21 cellular contexts compared by ENCODE assay signal in the genomic region with DNA sequence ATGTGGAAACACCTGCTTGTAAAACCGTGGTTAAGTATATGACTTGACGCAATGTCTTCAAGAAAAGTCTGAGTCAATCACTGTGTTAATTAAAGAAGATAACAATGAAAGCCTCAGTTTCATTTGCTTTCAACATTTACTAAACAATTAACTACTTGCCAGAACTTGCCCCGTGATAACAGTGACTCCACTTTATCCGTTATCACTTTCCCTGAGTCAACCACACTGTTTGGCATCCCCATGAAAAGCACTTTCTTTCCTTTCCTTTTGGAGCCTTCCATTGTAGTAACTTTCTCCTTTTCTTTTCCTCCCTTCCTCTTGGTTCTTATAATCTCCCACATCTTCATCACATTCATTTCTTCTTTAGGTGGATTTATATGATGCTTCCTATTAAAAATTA.
"Had no signal": no experiment of that assay in that cellular context is flagged by ENCODE, and none has a peak within 500 bp of the region (broad histone marks: within the 10 kb centered on the region; RNA-seq: fewer than 3 reads in every experiment).

No MANE protein-coding gene starts in this region.

- H3K4me3 Mint-ChIP-seq: activated CD4-positive, alpha-beta memory T cell treated with anti-CD3 and anti-CD28 coated beads for 36 hours; activated naive CD4-positive, alpha-beta T cell treated with anti-CD3 and anti-CD28 coated beads for 36 hours; activated naive CD8-positive, alpha-beta T cell treated with anti-CD3 and anti-CD28 coated beads, Interleukin-2, amount 10 ng/mL, durations not matched to agents 7 days and 5 days; activated T-cell treated with anti-CD3 and anti-CD28 coated beads, Interleukin-2, amount 50 U/mL, for 72 hours; immature natural killer cell; mesothelial cell of epicardium; naive thymus-derived CD8-positive, alpha-beta T cell; stimulated activated memory B cell treated with anti-CD40 and anti-IgM and Interleukin-4, amounts not matched to agents 10 μg/mL and 1 μg/mL and 100 μg/mL, for 72 hours had no signal

- H3K9me3 Mint-ChIP-seq: activated naive CD4-positive, alpha-beta T cell treated with anti-CD3 and anti-CD28 coated beads for 36 hours; activated naive CD8-positive, alpha-beta T cell treated with anti-CD3 and anti-CD28 coated beads, Interleukin-2, amount 10 ng/mL, durations not matched to agents 7 days and 5 days; mesothelial cell of epicardium; stimulated activated memory B cell treated with anti-CD40 and anti-IgM and Interleukin-4, amounts not matched to agents 10 μg/mL and 1 μg/mL and 100 μg/mL, for 72 hours had no signal

- H3K4me3 ChIP-seq: coronary artery, lung, sigmoid colon, smooth muscle cell, stomach, vagina had no signal

- H3K36me3 ChIP-seq: sigmoid colon, stomach, vagina had no signal

- H3K36me3 Mint-ChIP-seq: activated CD4-positive, alpha-beta memory T cell treated with anti-CD3 and anti-CD28 coated beads for 36 hours; activated naive CD8-positive, alpha-beta T cell treated with anti-CD3 and anti-CD28 coated beads, Interleukin-2, amount 10 ng/mL, durations not matched to agents 7 days and 5 days; immature natural killer cell; mesothelial cell of epicardium; naive thymus-derived CD8-positive, alpha-beta T cell; stimulated activated memory B cell treated with anti-CD40 and anti-IgM and Interleukin-4, amounts not matched to agents 10 μg/mL and 1 μg/mL and 100 μg/mL, for 72 hours had no signal

- H3K27ac Mint-ChIP-seq: activated CD4-positive, alpha-beta memory T cell treated with anti-CD3 and anti-CD28 coated beads for 36 hours; activated naive CD4-positive, alpha-beta T cell treated with anti-CD3 and anti-CD28 coated beads for 36 hours; activated naive CD8-positive, alpha-beta T cell treated with anti-CD3 and anti-CD28 coated beads, Interleukin-2, amount 10 ng/mL, durations not matched to agents 7 days and 5 days; activated T-cell treated with anti-CD3 and anti-CD28 coated beads, Interleukin-2, amount 50 U/mL, for 72 hours; immature natural killer cell; mesothelial cell of epicardium; naive thymus-derived CD8-positive, alpha-beta T cell; stimulated activated memory B cell treated with anti-CD40 and anti-IgM and Interleukin-4, amounts not matched to agents 10 μg/mL and 1 μg/mL and 100 μg/mL, for 72 hours had no signal

- H3K27me3 ChIP-seq: sigmoid colon, stomach, vagina had no signal

- H3K27me3 Mint-ChIP-seq: activated CD4-positive, alpha-beta memory T cell treated with anti-CD3 and anti-CD28 coated beads for 36 hours; activated naive CD8-positive, alpha-beta T cell treated with anti-CD3 and anti-CD28 coated beads, Interleukin-2, amount 10 ng/mL, durations not matched to agents 7 days and 5 days; stimulated activated memory B cell treated with anti-CD40 and anti-IgM and Interleukin-4, amounts not matched to agents 10 μg/mL and 1 μg/mL and 100 μg/mL, for 72 hours had no signal

- H3K4me1 Mint-ChIP-seq: activated naive CD8-positive, alpha-beta T cell treated with anti-CD3 and anti-CD28 coated beads, Interleukin-2, amount 10 ng/mL, durations not matched to agents 7 days and 5 days; immature natural killer cell; mesothelial cell of epicardium; naive thymus-derived CD8-positive, alpha-beta T cell; stimulated activated memory B cell treated with anti-CD40 and anti-IgM and Interleukin-4, amounts not matched to agents 10 μg/mL and 1 μg/mL and 100 μg/mL, for 72 hours had no signal

- DNase-seq: activated CD4-positive, alpha-beta memory T cell treated with anti-CD3 and anti-CD28 coated beads for 36 hours; activated CD4-positive, alpha-beta T cell treated with anti-CD3 and anti-CD28 coated beads for 48 hours; activated effector memory CD4-positive, alpha-beta T cell treated with Interleukin-2 at 50 U/mL for 16 hours; activated naive CD4-positive, alpha-beta T cell treated with anti-CD3 and anti-CD28 coated beads for 36 hours; activated naive CD8-positive, alpha-beta T cell treated with anti-CD3 and anti-CD28 coated beads, Interleukin-2, amount 10 ng/mL, durations not matched to agents 7 days and 5 days; activated T-cell treated with anti-CD3 and anti-CD28 coated beads, Interleukin-2, amount 50 U/mL, for 72 hours; amniotic stem cell; cerebellar nuclear complex; immature natural killer cell; naive thymus-derived CD8-positive, alpha-beta T cell; retina; sigmoid colon; stimulated activated CD4-positive, alpha-beta T cell treated with anti-CD3 and anti-CD28 coated beads, Interleukin-15, amount 100 ng/mL, for 24 hours; stomach; trophoblast cell had no signal

- H3K27ac ChIP-seq: coronary artery, sigmoid colon, stomach, vagina had no signal

- H3K4me1 ChIP-seq: vagina had no signal

- H3K9me3 ChIP-seq: sigmoid colon, stomach, vagina had no signal

- H3K4me2 ChIP-seq: smooth muscle cell had no signal
